ENCODE assay signal across 23 cellular contexts in genomic region chr3:111428301-111428700, GRCh38.
A peak's percentile ranks its signal among the peaks of the same experiment; 100 is the strongest.
DNase-seq lines count a peak whose midpoint lies in the region; ATAC-seq, FAIRE-seq and TF ChIP-seq lines count a peak whose summit lies in the region.
"Had no signal": no experiment of that assay in that cellular context is flagged by ENCODE, and none has a peak within 500 bp of the region (broad histone marks: within the 10 kb centered on the region; RNA-seq: fewer than 3 reads in every experiment).

No MANE protein-coding gene starts in this region.

- DNase-seq in bronchial epithelial cell (ENCODE audit: low read depth) (no peak), HepG2 (ENCODE audit: low spot score) (no peak), right lobe of liver (no peak), type B pancreatic cell (ENCODE audit: extremely low spot score, unreplicated experiment) (no peak), PC-3 (no peak), coronary artery (ENCODE audit: low spot score) (no peak)
- DNase-seq: AML-193; CD4-positive, alpha-beta memory T cell; CD4-positive, CD25-positive, alpha-beta regulatory T cell; CD8-positive, alpha-beta memory T cell; COR-L47; DMS 273 treated with DMSO at 0.1 percent for 48 hours; DMS79 treated with DMSO at 0.1 percent for 48 hours; GF-D8 had no signal

- no peaks in the 10 kb centered on the region for H3K27me3 ChIP-seq in bronchial epithelial cell (ENCODE audit: control insufficient read depth, insufficient read depth, low read length)
- no peaks in the 10 kb centered on the region for H3K27me3 ChIP-seq in HepG2 (ENCODE audit: control insufficient read depth in 1 of 2, insufficient read depth in 2 of 2, low read length in 2 of 2)
- H3K27me3 ChIP-seq in right lobe of liver = no peaks in the 10 kb centered on the region
- no peaks in the 10 kb centered on the region for H3K27me3 ChIP-seq in PC-3 (ENCODE audit: low read length)
- H3K27me3 ChIP-seq: BLaER1 treated with 17β-estradiol and CSF1 and Interleukin-3, amounts not matched to agents 10 nM and 100 nM had no signal

- H2AFZ ChIP-seq in HepG2 (ENCODE audit: low read length) (no peak overlapping the region), PC-3 (ENCODE audit: low read length) (no peak overlapping the region)

- TF ChIP-seq EP300 in HepG2 (IDR thresholded peaks at IDR 0.05; ENCODE audit: low read depth in 2 of 2, low read length in 2 of 2) (no peak), HepG2 (CRISPR knock-in tag; IDR thresholded peaks at IDR 0.05; ENCODE audit: borderline replicate concordance) (no peak)

- CTCF ChIA-PET in HepG2 (lab: Yijun Ruan, JAX; ENCODE audit: low intra/inter-chr PET ratio, low total read pairs) (no interaction called here), PC-3 (lab: Charles Lee) (no interaction called here)

- no peak overlapping the region for H3K4me3 Mint-ChIP-seq in type B pancreatic cell
- H3K4me3 Mint-ChIP-seq: B cell; CD14-positive monocyte; CD4-positive, alpha-beta memory T cell; CD4-positive, CD25-positive, alpha-beta regulatory T cell; CD8-positive, alpha-beta memory T cell had no signal

- H4K20me1 ChIP-seq in HepG2 (ENCODE audit: insufficient read depth, low read length) (no peaks in the 10 kb centered on the region), PC-3 (ENCODE audit: low read length) (no peaks in the 10 kb centered on the region)
- H4K20me1 ChIP-seq: BLaER1 treated with 17β-estradiol and CSF1 and Interleukin-3, amounts not matched to agents 10 nM and 100 nM had no signal

- FAIRE-seq in bronchial epithelial cell (lab: Jason Lieb, UNC) (peak; percentile 23), HepG2 (lab: Jason Lieb, UNC) (no peak)
- FAIRE-seq: A549, G401.6, GM12891, GM19239 had no signal

- H3K27me3 Mint-ChIP-seq in type B pancreatic cell = no peaks in the 10 kb centered on the region
- H3K27me3 Mint-ChIP-seq: CD4-positive, alpha-beta memory T cell; CD8-positive, alpha-beta memory T cell had no signal

- TF ChIP-seq CTCF in C4-2B (conservative IDR thresholded peaks at IDR 0.05) (no peak), bronchial epithelial cell (IDR thresholded peaks at IDR 0.05; ENCODE audit: insufficient read depth, low read length, severe bottlenecking) (no peak), HepG2 (CRISPR knock-in tag; IDR thresholded peaks at IDR 0.05) (no peak), right lobe of liver (IDR thresholded peaks at IDR 0.05) (no peak), type B pancreatic cell (conservative IDR thresholded peaks at IDR 0.05) (no peak), PC-3 (conservative IDR thresholded peaks at IDR 0.05; ENCODE audit: low read depth, low read length) (no peak), coronary artery (IDR thresholded peaks at IDR 0.05) (no peak)

- no peaks in the 10 kb centered on the region for H3K4me1 ChIP-seq in HepG2 (ENCODE audit: insufficient read depth, low read length)
- no peaks in the 10 kb centered on the region for H3K4me1 ChIP-seq in right lobe of liver
- no peaks in the 10 kb centered on the region for H3K4me1 ChIP-seq in PC-3 (ENCODE audit: insufficient read depth, low read length)
- H3K4me1 ChIP-seq: A549; BLaER1 treated with 17β-estradiol and CSF1 and Interleukin-3, amounts not matched to agents 10 nM and 100 nM had no signal

- in situ Hi-C loops in HepG2 (cut with HindIII; ENCODE audit: extremely low pct_ligation_motif_present, low pct_unique_long_range_greater_than_20kb) = no loop called here

- no TSS peak for BruUV-seq in HepG2 (replicated peaks; lab: Mats Ljungman, UMichigan)
- no TSS peak for BruUV-seq in PC-3 (replicated peaks; lab: Mats Ljungman, UMichigan)

- peaks cover 19% of the 10 kb centered on the region for H3K9me3 Mint-ChIP-seq in type B pancreatic cell

- POLR2A ChIA-PET in HepG2 (lab: Yijun Ruan, JAX) = no interaction called here
- POLR2A ChIA-PET in PC-3 (lab: Charles Lee; ENCODE audit: unreplicated experiment) = no interaction called here

- no peaks in the 10 kb centered on the region for H3K79me2 ChIP-seq in HepG2 (ENCODE audit: insufficient read depth, low read length)
- H3K79me2 ChIP-seq in PC-3 (ENCODE audit: low read length) = no peaks in the 10 kb centered on the region

- no peak overlapping the region for H3K27ac Mint-ChIP-seq in type B pancreatic cell
- H3K27ac Mint-ChIP-seq: B cell; CD14-positive monocyte; CD4-positive, alpha-beta memory T cell; CD4-positive, CD25-positive, alpha-beta regulatory T cell; CD8-positive, alpha-beta memory T cell had no signal

- no peaks in the 10 kb centered on the region for H3K4me1 Mint-ChIP-seq in type B pancreatic cell (ENCODE audit: unreplicated experiment)
- H3K4me1 Mint-ChIP-seq: B cell; CD14-positive monocyte; CD4-positive, alpha-beta memory T cell; CD4-positive, CD25-positive, alpha-beta regulatory T cell; CD8-positive, alpha-beta memory T cell had no signal

- H3K4me3 ChIP-seq in bronchial epithelial cell (ENCODE audit: low read depth, low read length) (no peak overlapping the region), HepG2 (replicated peaks in 1 of 3; ENCODE audit: insufficient read depth in 1 of 3, low read depth in 2 of 3, low read length in 3 of 3) (no peak overlapping the region), right lobe of liver (no peak overlapping the region), PC-3 (ENCODE audit: low read length) (no peak overlapping the region), coronary artery (no peak overlapping the region)
- H3K4me3 ChIP-seq: A549; BLaER1 treated with 17β-estradiol and CSF1 and Interleukin-3, amounts not matched to agents 10 nM and 100 nM had no signal

- no peaks in the 10 kb centered on the region for H3K36me3 Mint-ChIP-seq in type B pancreatic cell
- H3K36me3 Mint-ChIP-seq: CD14-positive monocyte; CD4-positive, CD25-positive, alpha-beta regulatory T cell had no signal

- H3F3A ChIP-seq in PC-3 (ENCODE audit: low read length, unreplicated experiment) = no peaks in the 10 kb centered on the region

- intact Hi-C loops in HepG2 (cut with micrococcal nuclease; ENCODE audit: unreplicated experiment) (no loop called here), right lobe of liver (cut with DNase I) (no loop called here), PC-3 (cut with micrococcal nuclease) (no loop called here)

- H3K9me3 ChIP-seq in HepG2 (ENCODE audit: low read length) (no peaks in the 10 kb centered on the region), right lobe of liver (no peaks in the 10 kb centered on the region), PC-3 (ENCODE audit: low read length) (no peaks in the 10 kb centered on the region)

- H3K4me2 ChIP-seq in HepG2 (ENCODE audit: low read depth, low read length) = no peak overlapping the region
- no peak overlapping the region for H3K4me2 ChIP-seq in PC-3 (ENCODE audit: low read length)
- H3K4me2 ChIP-seq: A549; BLaER1 treated with 17β-estradiol and CSF1 and Interleukin-3, amounts not matched to agents 10 nM and 100 nM had no signal

- TF ChIP-seq POLR2A in HepG2 (IDR thresholded peaks at IDR 0.05; ENCODE audit: insufficient read depth in 1 of 2, low read depth in 2 of 2, low read length in 2 of 2) = no peak
- no peak for TF ChIP-seq POLR2A in right lobe of liver (IDR thresholded peaks at IDR 0.05)

- H3K27ac ChIP-seq in C4-2B (peak overlapping the region; percentile 60; the same call in 1 of the 2 replicates), HepG2 (ENCODE audit: extremely low read length, insufficient read depth, low read length) (no peak overlapping the region), right lobe of liver (no peak overlapping the region), PC-3 (ENCODE audit: low read length) (no peak overlapping the region), coronary artery (no peak overlapping the region)
- H3K27ac ChIP-seq: 22Rv1; A549; BLaER1 treated with 17β-estradiol and CSF1 and Interleukin-3, amounts not matched to agents 10 nM and 100 nM had no signal

- ATAC-seq in HepG2 (no peak), right lobe of liver (peak; percentile 50 to 77 (median 66)), PC-3 (no peak)
- ATAC-seq: A549 had no signal

- no peaks in the 10 kb centered on the region for H3K36me3 ChIP-seq in bronchial epithelial cell (ENCODE audit: control insufficient read depth, insufficient read depth, low read length)
- H3K36me3 ChIP-seq in HepG2 (replicated peaks in 1 of 2; ENCODE audit: control insufficient read depth in 1 of 2, insufficient read depth in 2 of 2, low read length in 2 of 2) = no peaks in the 10 kb centered on the region
- no peaks in the 10 kb centered on the region for H3K36me3 ChIP-seq in right lobe of liver
- no peaks in the 10 kb centered on the region for H3K36me3 ChIP-seq in PC-3 (ENCODE audit: low read depth, low read length)
- H3K36me3 ChIP-seq: BLaER1 treated with 17β-estradiol and CSF1 and Interleukin-3, amounts not matched to agents 10 nM and 100 nM had no signal

- TF ChIP-seq RAD21 in HepG2 (CRISPR knock-in tag; IDR thresholded peaks at IDR 0.05) = no peak

- H3K9ac ChIP-seq in HepG2 (ENCODE audit: insufficient read depth, low read depth, low read length) (no peak overlapping the region), PC-3 (ENCODE audit: low read length) (no peak overlapping the region)
- H3K9ac ChIP-seq: BLaER1 treated with 17β-estradiol and CSF1 and Interleukin-3, amounts not matched to agents 10 nM and 100 nM had no signal

- H3K9me2 ChIP-seq in PC-3 (replicated peaks; ENCODE audit: low read length) = no peaks in the 10 kb centered on the region

TF ChIP-seq in HepG2, 621 proteins besides CTCF, POLR2A, EP300 and RAD21:
- TF ChIP-seq TAF15 (IDR thresholded peaks at IDR 0.05; ENCODE audit: low read depth, low read length, poor library complexity, severe bottlenecking) (no peak), MAFF (IDR thresholded peaks at IDR 0.05; ENCODE audit: low read depth, low read length) (peak; percentile 31; the same call in 1 of the 2 replicates), RXRB (CRISPR knock-in tag; IDR thresholded peaks at IDR 0.05; ENCODE audit: borderline replicate concordance) (peak; percentile 46; the same call in 1 of the 2 replicates), ZNF746 (CRISPR knock-in tag; IDR thresholded peaks at IDR 0.05) (no peak), CBFB (CRISPR knock-in tag; IDR thresholded peaks at IDR 0.05) (no peak), PPARG (CRISPR knock-in tag; conservative IDR thresholded peaks at IDR 0.05) (peak; percentile 79), MAFK (conservative IDR thresholded peaks at IDR 0.05 in 1 of 2, IDR thresholded peaks at IDR 0.05 in 1 of 2; ENCODE audit: low read length in 2 of 2) (peak; percentile 41 to 59; a peak in 2 of 4 replicates)
TF ChIP-seq in HepG2: peak in this region for 4.

Comparison
In these comparisons a context has a peak if more than half of its experiments do, and no peak if none do; other contexts are left out.
1. ATAC-seq: peak in right lobe of liver (4 of 4); none in HepG2 (single experiment) and PC-3 (single experiment).